In genomic region chr1:186854102-186854501, GRCh38 we compare ENCODE assay signal across 30 cellular contexts. TPM values are rescaled to one million over a fixed set of nuclear protein-coding genes. Genes with fewer than 3 reads are reported as not detected.
"Had no signal": no experiment of that assay in that cellular context is flagged by ENCODE, and none has a peak within 500 bp of the region (broad histone marks: within the 10 kb centered on the region; RNA-seq: fewer than 3 reads in every experiment).

No MANE protein-coding gene starts in this region.

- H3K36me3 ChIP-seq: ascending aorta, Peyer's patch, SJCRH30 had no signal

- H3K4me3 ChIP-seq: ascending aorta, body of pancreas, Peyer's patch, SJCRH30 had no signal

- H3K9me3 Mint-ChIP-seq: activated CD4-positive, alpha-beta T cell treated with anti-CD3 and anti-CD28 coated beads, Interleukin-2, amount 10 ng/mL, durations not matched to agents 24 days and 14 days; activated naive CD8-positive, alpha-beta T cell treated with anti-CD3 and anti-CD28 coated beads, Interleukin-2, amount 50 U/mL, for 24 hours; activated T-helper 1 cell treated with anti-CD3 and anti-CD28 coated beads, Interleukin-12 subunit alpha, Interleukin-12 subunit beta, Interleukin-2, Interleukin-4 antibody, amounts not matched to agents 30 ng/mL and 10 ng/mL and 1 ng/mL, durations not matched to agents 14 hours and 24 hours and 36 hours; T-helper 1 cell treated with Interleukin-12 subunit alpha and Interleukin-12 subunit beta and Interleukin-4 antibody, amounts not matched to agents 30 μg/mL and 1 μg/mL, for 36 hours had no signal

- H3K9me3 ChIP-seq: ascending aorta, body of pancreas, Peyer's patch, SJCRH30 had no signal

- H3K4me1 Mint-ChIP-seq: activated CD4-positive, alpha-beta T cell treated with anti-CD3 and anti-CD28 coated beads, Interleukin-2, amount 10 ng/mL, durations not matched to agents 24 days and 14 days; activated CD8-positive, alpha-beta memory T cell treated with anti-CD3 and anti-CD28 coated beads, Interleukin-2, amount 10 ng/mL, durations not matched to agents 7 days and 5 days; central memory CD8-positive, alpha-beta T cell had no signal

- DNase-seq: activated CD4-positive, alpha-beta T cell treated with anti-CD3 and anti-CD28 coated beads, Interleukin-2, amount 10 ng/mL, durations not matched to agents 24 days and 14 days; activated CD4-positive, alpha-beta T cell treated with anti-CD3 and anti-CD28 coated beads, Interleukin-2, amount 50 U/mL, for 48 hours; activated CD4-positive, CD25-positive, alpha-beta regulatory T cell treated with anti-CD3 and anti-CD28 coated beads, Interleukin-2, amount 50 U/mL, for 72 hours; activated CD8-positive, alpha-beta memory T cell treated with anti-CD3 and anti-CD28 coated beads, Interleukin-2, amount 10 ng/mL, durations not matched to agents 7 days and 5 days; activated effector memory CD4-positive, alpha-beta T cell treated with Interleukin-2 at 50 U/mL for 16 hours; activated naive CD4-positive, alpha-beta T cell; activated naive CD8-positive, alpha-beta T cell treated with anti-CD3 and anti-CD28 coated beads, Interleukin-2, amount 50 U/mL, for 24 hours; activated T-cell treated with anti-CD3 and anti-CD28 coated beads, Interleukin-2, amount 50 U/mL, for 24 hours; amniotic stem cell; body of pancreas; NCI-H1092; NCI-H1417; NCI-H1930; NCI-H345; NCI-H510A; NCI-H526 treated with DMSO at 0.1 percent for 48 hours; NK-92 treated with Interleukin-12 subunit alpha and Interleukin-12 subunit beta, amount 100 ng/mL, for 24 hours; OCI-M1; Peyer's patch; Right ventricle myocardium superior; SJCRH30 had no signal

- H3K27me3 Mint-ChIP-seq: activated CD4-positive, alpha-beta T cell treated with anti-CD3 and anti-CD28 coated beads, Interleukin-2, amount 10 ng/mL, durations not matched to agents 24 days and 14 days; activated CD8-positive, alpha-beta memory T cell treated with anti-CD3 and anti-CD28 coated beads, Interleukin-2, amount 10 ng/mL, durations not matched to agents 7 days and 5 days; activated naive CD8-positive, alpha-beta T cell treated with anti-CD3 and anti-CD28 coated beads, Interleukin-2, amount 50 U/mL, for 24 hours; activated T-cell treated with anti-CD3 and anti-CD28 coated beads, Interleukin-2, amount 50 U/mL, for 24 hours; central memory CD8-positive, alpha-beta T cell had no signal

- H3K36me3 Mint-ChIP-seq: activated CD8-positive, alpha-beta memory T cell treated with anti-CD3 and anti-CD28 coated beads, Interleukin-2, amount 10 ng/mL, durations not matched to agents 7 days and 5 days; activated naive CD4-positive, alpha-beta T cell treated with anti-CD3 and anti-CD28 coated beads, Interleukin-2, amount 50 U/mL, for 72 hours had no signal

- H3K4me2 ChIP-seq: KMS-11 had no signal

- H3K4me1 ChIP-seq: ascending aorta, Peyer's patch, SJCRH30 had no signal

- ATAC-seq: activated CD8-positive, alpha-beta memory T cell treated with anti-CD3 and anti-CD28 coated beads, Interleukin-2, amount 10 ng/mL, durations not matched to agents 7 days and 5 days; activated naive CD4-positive, alpha-beta T cell treated with anti-CD3 and anti-CD28 coated beads, Interleukin-2, amount 50 U/mL, for 72 hours; activated naive CD8-positive, alpha-beta T cell treated with anti-CD3 and anti-CD28 coated beads, Interleukin-2, amount 50 U/mL, for 24 hours; body of pancreas; SK-N-SH treated with all-trans-retinoic acid at 6 μM for 48 hours had no signal

- H3K4me3 Mint-ChIP-seq: activated CD4-positive, alpha-beta T cell treated with anti-CD3 and anti-CD28 coated beads, Interleukin-2, amount 10 ng/mL, durations not matched to agents 24 days and 14 days; activated CD8-positive, alpha-beta memory T cell treated with anti-CD3 and anti-CD28 coated beads, Interleukin-2, amount 10 ng/mL, durations not matched to agents 7 days and 5 days; activated naive CD8-positive, alpha-beta T cell treated with anti-CD3 and anti-CD28 coated beads, Interleukin-2, amount 50 U/mL, for 24 hours; activated T-cell treated with anti-CD3 and anti-CD28 coated beads, Interleukin-2, amount 50 U/mL, for 24 hours; activated T-helper 1 cell treated with anti-CD3 and anti-CD28 coated beads, Interleukin-12 subunit alpha, Interleukin-12 subunit beta, Interleukin-2, Interleukin-4 antibody, amounts not matched to agents 30 ng/mL and 10 ng/mL and 1 ng/mL, durations not matched to agents 14 hours and 24 hours and 36 hours; central memory CD8-positive, alpha-beta T cell; T-helper 1 cell treated with Interleukin-12 subunit alpha and Interleukin-12 subunit beta and Interleukin-4 antibody, amounts not matched to agents 30 μg/mL and 1 μg/mL, for 36 hours had no signal

- H3K27me3 ChIP-seq: ascending aorta, body of pancreas, Peyer's patch, SJCRH30 had no signal

- H3K27ac ChIP-seq: ascending aorta, body of pancreas, KMS-11, Peyer's patch, RWPE1, SJCRH30 had no signal

- H3K27ac Mint-ChIP-seq: activated CD4-positive, alpha-beta T cell treated with anti-CD3 and anti-CD28 coated beads, Interleukin-2, amount 10 ng/mL, durations not matched to agents 24 days and 14 days; activated CD8-positive, alpha-beta memory T cell treated with anti-CD3 and anti-CD28 coated beads, Interleukin-2, amount 10 ng/mL, durations not matched to agents 7 days and 5 days; activated naive CD4-positive, alpha-beta T cell treated with anti-CD3 and anti-CD28 coated beads, Interleukin-2, amount 50 U/mL, for 72 hours; activated naive CD8-positive, alpha-beta T cell treated with anti-CD3 and anti-CD28 coated beads, Interleukin-2, amount 50 U/mL, for 24 hours; activated T-cell treated with anti-CD3 and anti-CD28 coated beads, Interleukin-2, amount 50 U/mL, for 24 hours; activated T-helper 1 cell treated with anti-CD3 and anti-CD28 coated beads, Interleukin-12 subunit alpha, Interleukin-12 subunit beta, Interleukin-2, Interleukin-4 antibody, amounts not matched to agents 30 ng/mL and 10 ng/mL and 1 ng/mL, durations not matched to agents 14 hours and 24 hours and 36 hours; T-helper 1 cell treated with Interleukin-12 subunit alpha and Interleukin-12 subunit beta and Interleukin-4 antibody, amounts not matched to agents 30 μg/mL and 1 μg/mL, for 36 hours had no signal

- FAIRE-seq: bronchial epithelial cell had no signal

RNA-seq across cellular contexts. Expression of gene PLA2G4A, which starts 25.4 kb away (rescaled TPM):
- total RNA-seq: SJCRH30 had no signal
